3 cellular contexts compared by ENCODE assay signal in the genomic region with DNA sequence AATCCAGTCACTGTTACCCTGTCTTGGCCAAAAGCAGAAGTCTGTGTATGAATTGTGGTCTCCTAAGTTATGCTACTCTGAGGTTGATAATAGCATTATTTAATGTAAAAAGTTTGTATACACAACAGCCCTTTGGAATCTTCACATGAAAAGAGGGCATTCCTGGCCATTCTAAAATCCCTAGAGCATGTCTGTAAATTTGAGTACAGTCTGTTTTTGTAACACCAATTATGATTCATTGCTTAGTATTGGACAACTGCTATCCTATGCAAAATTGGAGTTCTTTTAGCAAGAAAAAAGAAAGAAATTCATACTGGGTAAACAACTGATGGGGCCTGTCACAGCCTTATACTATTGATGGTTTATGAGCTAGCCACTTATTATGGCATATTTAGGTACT.
TF ChIP-seq lines count a peak whose summit lies in the region.

No MANE protein-coding gene starts in this region.

TF ChIP-seq in A549, 52 proteins besides CTCF, POLR2A, EP300 and RAD21:
- no peak for TF ChIP-seq CHD2 (IDR thresholded peaks at IDR 0.05; ENCODE audit: low read length, partially characterized antibody)
- TF ChIP-seq ZC3H11A (IDR thresholded peaks at IDR 0.05): no peak
- TF ChIP-seq JUN (IDR thresholded peaks at IDR 0.05): no peak
- TF ChIP-seq, protein P1, sequence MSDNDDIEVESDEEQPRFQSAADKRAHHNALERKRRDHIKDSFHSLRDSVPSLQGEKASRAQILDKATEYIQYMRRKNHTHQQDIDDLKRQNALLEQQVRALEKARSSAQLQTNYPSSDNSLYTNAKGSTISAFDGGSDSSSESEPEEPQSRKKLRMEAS (IDR thresholded peaks at IDR 0.05): no peak
- TF ChIP-seq, protein P2, sequence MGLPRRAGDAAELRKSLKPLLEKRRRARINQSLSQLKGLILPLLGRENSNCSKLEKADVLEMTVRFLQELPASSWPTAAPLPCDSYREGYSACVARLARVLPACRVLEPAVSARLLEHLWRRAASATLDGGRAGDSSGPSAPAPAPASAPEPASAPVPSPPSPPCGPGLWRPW (IDR thresholded peaks at IDR 0.05): no peak
- no peak for TF ChIP-seq RCOR1 (IDR thresholded peaks at IDR 0.05; ENCODE audit: low read depth, low read length)
- no peak for TF ChIP-seq FOXS1 (CRISPR knock-in tag; IDR thresholded peaks at IDR 0.05)
- TF ChIP-seq CBX8 (IDR thresholded peaks at IDR 0.05): no peak
- TF ChIP-seq CEBPB (IDR thresholded peaks at IDR 0.05): no peak

TF ChIP-seq in IMR-90, 13 proteins besides CTCF, POLR2A, EP300 and RAD21:
- TF ChIP-seq, protein P3, sequence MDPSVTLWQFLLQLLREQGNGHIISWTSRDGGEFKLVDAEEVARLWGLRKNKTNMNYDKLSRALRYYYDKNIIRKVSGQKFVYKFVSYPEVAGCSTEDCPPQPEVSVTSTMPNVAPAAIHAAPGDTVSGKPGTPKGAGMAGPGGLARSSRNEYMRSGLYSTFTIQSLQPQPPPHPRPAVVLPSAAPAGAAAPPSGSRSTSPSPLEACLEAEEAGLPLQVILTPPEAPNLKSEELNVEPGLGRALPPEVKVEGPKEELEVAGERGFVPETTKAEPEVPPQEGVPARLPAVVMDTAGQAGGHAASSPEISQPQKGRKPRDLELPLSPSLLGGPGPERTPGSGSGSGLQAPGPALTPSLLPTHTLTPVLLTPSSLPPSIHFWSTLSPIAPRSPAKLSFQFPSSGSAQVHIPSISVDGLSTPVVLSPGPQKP (IDR thresholded peaks at IDR 0.05; ENCODE audit: borderline replicate concordance, low read depth, low read length): no peak

TF ChIP-seq in WTC11, 78 proteins besides CTCF, POLR2A, EP300 and RAD21:
- TF ChIP-seq, protein P4, sequence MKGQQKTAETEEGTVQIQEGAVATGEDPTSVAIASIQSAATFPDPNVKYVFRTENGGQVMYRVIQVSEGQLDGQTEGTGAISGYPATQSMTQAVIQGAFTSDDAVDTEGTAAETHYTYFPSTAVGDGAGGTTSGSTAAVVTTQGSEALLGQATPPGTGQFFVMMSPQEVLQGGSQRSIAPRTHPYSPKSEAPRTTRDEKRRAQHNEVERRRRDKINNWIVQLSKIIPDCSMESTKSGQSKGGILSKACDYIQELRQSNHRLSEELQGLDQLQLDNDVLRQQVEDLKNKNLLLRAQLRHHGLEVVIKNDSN (CRISPR knock-in tag; IDR thresholded peaks at IDR 0.05): no peak
- TF ChIP-seq ZMAT4 (CRISPR knock-in tag; IDR thresholded peaks at IDR 0.05) (no peak), ZBTB21 (CRISPR knock-in tag; IDR thresholded peaks at IDR 0.05; ENCODE audit: borderline replicate concordance) (no peak)
